Comparison of ENCODE assay signal across 12 cellular contexts in genomic region chr4:65954416-65954815, GRCh38.
DNase-seq lines count a peak whose midpoint lies in the region; ATAC-seq lines count a peak whose summit lies in the region.
"Had no signal": no experiment of that assay in that cellular context is flagged by ENCODE, and none has a peak within 500 bp of the region (broad histone marks: within the 10 kb centered on the region; RNA-seq: fewer than 3 reads in every experiment).

No MANE protein-coding gene starts in this region.

- peak; percentile 6 for DNase-seq in ELR (ENCODE audit: low read depth)
- peak; percentile 60 for DNase-seq in amniotic epithelial cell (ENCODE audit: low read depth)
- peak; percentile 7 for DNase-seq in fibroblast of peridontal ligament (ENCODE audit: extremely low read depth)
- DNase-seq: AML-193; CD4-positive, CD25-positive, alpha-beta regulatory T cell; DMS79 treated with DMSO at 0.1 percent for 48 hours; EL; GF-D8 had no signal

- ATAC-seq in HG03457 (IDR thresholded peaks at IDR 0.05; ENCODE audit: unreplicated experiment): no peak
- ATAC-seq in HG02852 (IDR thresholded peaks at IDR 0.05; ENCODE audit: unreplicated experiment): no peak
- no peak for ATAC-seq in GM21423 (IDR thresholded peaks at IDR 0.05; ENCODE audit: unreplicated experiment)
- ATAC-seq: HepG2 had no signal

Comparison
In these comparisons a context has a peak if more than half of its experiments do, and no peak if none do; other contexts are left out.
1. DNase-seq: peak in every context shown above with its lines; median percentile 60 in amniotic epithelial cell; 7 in fibroblast of peridontal ligament; 6 in ELR.